ENCODE assay signal across 17 cellular contexts in the genomic region with DNA sequence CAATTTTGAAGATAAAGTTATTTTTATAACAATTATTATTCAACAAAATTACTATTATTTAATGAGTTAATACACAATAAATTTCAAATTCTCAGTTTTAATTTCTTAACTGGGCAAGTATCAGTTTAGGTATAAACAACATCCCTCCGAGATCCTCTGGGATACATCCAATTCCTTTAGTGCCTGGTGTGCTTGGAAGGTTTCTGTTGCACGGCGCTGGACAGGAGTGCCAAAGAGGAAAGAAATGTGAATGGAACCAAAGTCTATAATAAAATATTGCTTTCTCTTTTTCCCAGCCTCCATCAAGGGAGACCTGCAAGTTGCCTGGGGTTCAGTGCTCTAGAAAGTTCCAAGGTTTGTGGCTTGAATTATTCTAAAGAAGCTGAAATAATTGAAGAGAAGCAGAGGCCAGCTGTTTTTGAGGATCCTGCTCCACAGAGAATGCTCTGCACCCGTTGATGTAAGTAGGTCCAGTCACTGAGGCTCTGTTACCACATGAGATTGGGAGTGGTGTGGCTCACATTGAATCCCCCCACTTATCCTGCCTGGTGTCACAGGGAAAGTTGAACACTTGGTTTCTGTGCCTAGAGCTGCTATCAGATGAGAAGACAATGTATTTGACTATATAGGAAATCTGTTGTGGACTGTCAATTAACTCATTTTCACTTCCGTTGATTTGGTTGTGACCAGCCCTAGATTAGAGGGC. TPM values are rescaled to one million over a fixed set of nuclear protein-coding genes. Genes with fewer than 3 reads are reported as not detected.
DNase-seq lines count a peak whose midpoint lies in the region; ATAC-seq, FAIRE-seq and TF ChIP-seq lines count a peak whose summit lies in the region.
"Had no signal": no experiment of that assay in that cellular context is flagged by ENCODE, and none has a peak within 500 bp of the region (broad histone marks: within the 10 kb centered on the region; RNA-seq: fewer than 3 reads in every experiment).

No MANE protein-coding gene starts in this region.

- H3K27ac ChIP-seq in GM23248 (no peak overlapping the region), muscle layer of duodenum (ENCODE audit: low read length) (peak overlapping the region; percentile 45), subcutaneous abdominal adipose tissue (ENCODE audit: low read depth, low read length) (peak overlapping the region; percentile 42), body of pancreas (no peak overlapping the region)
- H3K27ac ChIP-seq: BLaER1 treated with 17β-estradiol and CSF1 and Interleukin-3, amounts not matched to agents 10 nM and 100 nM; HL-60 had no signal

- in situ Hi-C loops in GM23248 (cut with MboI): no loop called here

- peak overlapping the region; percentile 11 for H3K4me2 ChIP-seq in GM23248 (ENCODE audit: unreplicated experiment)
- H3K4me2 ChIP-seq: BLaER1 treated with 17β-estradiol and CSF1 and Interleukin-3, amounts not matched to agents 10 nM and 100 nM had no signal

- H3K4me1 ChIP-seq in GM23248 (ENCODE audit: insufficient read depth): peaks cover 11% of the 10 kb centered on the region; the same call in 1 of the 2 replicates
- H3K4me1 ChIP-seq in muscle layer of duodenum (ENCODE audit: control insufficient read depth in 1 of 2, insufficient read depth in 2 of 2, low read length in 2 of 2): peaks cover 0 to 30% of the 10 kb centered on the region in 2 donors
- peaks cover 0 to 9% (median 3%) of the 10 kb centered on the region in 5 donors for H3K4me1 ChIP-seq in subcutaneous abdominal adipose tissue (ENCODE audit: control insufficient read depth in 5 of 5, insufficient read depth in 5 of 5, low read length in 5 of 5)
- H3K4me1 ChIP-seq in body of pancreas: no peaks in the 10 kb centered on the region

- WGBS in GM23248 (ENCODE audit: low coverage in 1 of 2, low lambda C conversion rate in 2 of 2, missing lambda C conversion rate in 2 of 2), 2 experiments: 73 to 75% methylated on average over 5 of the region's 5 CpGs
- 89% methylated on average over 5 of the region's 5 CpGs for WGBS in body of pancreas, 2 donors

- peak; percentile 72 for FAIRE-seq in TTC549 (lab: Jason Lieb, UNC)
- FAIRE-seq: GM12891, H54 had no signal

- H3K9me3 ChIP-seq in GM23248 (ENCODE audit: low read depth) (no peaks in the 10 kb centered on the region), muscle layer of duodenum (ENCODE audit: control insufficient read depth in 1 of 2, low read length in 2 of 2) (no peaks in the 10 kb centered on the region), subcutaneous abdominal adipose tissue (ENCODE audit: control insufficient read depth in 5 of 5, low read length in 5 of 5) (no peaks in the 10 kb centered on the region), body of pancreas (no peaks in the 10 kb centered on the region)
- H3K9me3 ChIP-seq: BLaER1 treated with 17β-estradiol and CSF1 and Interleukin-3, amounts not matched to agents 10 nM and 100 nM had no signal

- ATAC-seq in body of pancreas: no peak
- ATAC-seq: PC-3 had no signal

- H2AFZ ChIP-seq in GM23248: no peak overlapping the region

- no peak for TF ChIP-seq CTCF in body of pancreas (IDR thresholded peaks at IDR 0.05)

- intact Hi-C loops in body of pancreas (cut with DNase I): no loop called here

- H3K36me3 ChIP-seq in GM23248 (ENCODE audit: low read depth) (peaks cover 32% of the 10 kb centered on the region), muscle layer of duodenum (ENCODE audit: control insufficient read depth in 1 of 2, insufficient read depth in 2 of 2, low read length in 2 of 2) (peaks cover 5 to 6% of the 10 kb centered on the region in 2 donors), subcutaneous abdominal adipose tissue (ENCODE audit: control insufficient read depth in 5 of 5, insufficient read depth in 5 of 5, low read length in 5 of 5) (peaks cover 0 to 20% (median 5%) of the 10 kb centered on the region in 5 donors), body of pancreas (replicated peaks in 1 of 2; ENCODE audit: insufficient read depth in 1 of 2, low read depth in 2 of 2) (no peaks in the 10 kb centered on the region)
- H3K36me3 ChIP-seq: BLaER1 treated with 17β-estradiol and CSF1 and Interleukin-3, amounts not matched to agents 10 nM and 100 nM had no signal

- H4K20me1 ChIP-seq in GM23248 (ENCODE audit: insufficient read depth): peaks cover 15% of the 10 kb centered on the region
- H4K20me1 ChIP-seq: BLaER1 treated with 17β-estradiol and CSF1 and Interleukin-3, amounts not matched to agents 10 nM and 100 nM had no signal

- H3K9ac ChIP-seq in GM23248: no peak overlapping the region
- H3K9ac ChIP-seq in subcutaneous abdominal adipose tissue (ENCODE audit: low read length in 5 of 5): no peak overlapping the region
- H3K9ac ChIP-seq: BLaER1 treated with 17β-estradiol and CSF1 and Interleukin-3, amounts not matched to agents 10 nM and 100 nM had no signal

- no peaks in the 10 kb centered on the region for H3K9me2 ChIP-seq in GM23248 (ENCODE audit: insufficient read depth)

- H3K4me3 ChIP-seq in GM23248 (no peak overlapping the region), muscle layer of duodenum (ENCODE audit: low read depth in 1 of 2, low read length in 2 of 2) (no peak overlapping the region), subcutaneous abdominal adipose tissue (ENCODE audit: low read depth in 1 of 5, low read length in 5 of 5) (no peak overlapping the region), body of pancreas (no peak overlapping the region)
- H3K4me3 ChIP-seq: BLaER1 treated with 17β-estradiol and CSF1 and Interleukin-3, amounts not matched to agents 10 nM and 100 nM had no signal

- DNase-seq in GM23248: no peak
- no peak for DNase-seq in NCI-H1436 treated with DMSO at 0.1 percent for 48 hours (lab: John Stamatoyannopoulos, UW)
- no peak for DNase-seq in body of pancreas
- DNase-seq in NCI-H1417 (lab: John Stamatoyannopoulos, UW): no peak
- DNase-seq: CD8-positive, alpha-beta memory T cell; NCI-H2081 treated with DMSO at 0.1 percent for 48 hours; NCI-H2227 treated with DMSO at 0.1 percent for 48 hours; NCI-H510A treated with DMSO at 0.1 percent for 48 hours; PC-3; RPMI8226 had no signal

- H3K27me3 ChIP-seq in GM23248 (replicated peaks; ENCODE audit: insufficient read depth) (no peaks in the 10 kb centered on the region), muscle layer of duodenum (ENCODE audit: low read depth, low read length) (no peaks in the 10 kb centered on the region), subcutaneous abdominal adipose tissue (ENCODE audit: control insufficient read depth in 5 of 5, insufficient read depth in 4 of 5, low read length in 5 of 5) (no peaks in the 10 kb centered on the region), body of pancreas (no peaks in the 10 kb centered on the region)
- H3K27me3 ChIP-seq: BLaER1 treated with 17β-estradiol and CSF1 and Interleukin-3, amounts not matched to agents 10 nM and 100 nM had no signal

- TF ChIP-seq POLR2A in body of pancreas (IDR thresholded peaks at IDR 0.05): no peak

- H3F3A ChIP-seq in GM23248 (ENCODE audit: insufficient read depth): peaks cover 25% of the 10 kb centered on the region

- H3K79me2 ChIP-seq in GM23248 (ENCODE audit: insufficient read depth): peaks cover 100% of the 10 kb centered on the region

RNA-seq across cellular contexts. Expression of gene DDR2, which starts 22.8 kb away (rescaled TPM):
- 194 and 196 TPM in 2 replicates for total RNA-seq in GM23248 (2014; rRNA removed; shearing (Covaris generic))
- polyA plus RNA-seq in GM23248 (2016; fragmentation: Nextera tagmentation; extraction: Ambion mirVana): 94.7 and 96.1 TPM in 2 replicates
- 10 to 100 TPM in 1 of 2 donors, 1 to 10 TPM in 1; 7.8 to 20.8 TPM for total RNA-seq in body of pancreas

Comparison
In these comparisons a context has a peak if more than half of its experiments do, and no peak if none do; other contexts are left out.
1. H3K27ac ChIP-seq: peak in muscle layer of duodenum (single experiment) and subcutaneous abdominal adipose tissue (single experiment); none in GM23248 (single experiment) and body of pancreas (0 of 4).